ENCODE assay signal across 31 cellular contexts in genomic region chr3:26704736-26705135, GRCh38.
"Had no signal": no experiment of that assay in that cellular context is flagged by ENCODE, and none has a peak within 500 bp of the region (broad histone marks: within the 10 kb centered on the region; RNA-seq: fewer than 3 reads in every experiment).

No MANE protein-coding gene starts in this region.

- ATAC-seq: activated naive CD4-positive, alpha-beta T cell treated with anti-CD3 and anti-CD28 coated beads, Interleukin-2, amount 50 U/mL, for 72 hours; activated naive CD8-positive, alpha-beta T cell treated with anti-CD3 and anti-CD28 coated beads, Interleukin-2, amount 50 U/mL, for 24 hours; activated T-cell treated with anti-CD3 and anti-CD28 coated beads, Interleukin-2, amount 50 U/mL, for 4 hours; activated T-cell treated with anti-CD3 and anti-CD28 coated beads, Interleukin-2, amount 50 U/mL, for 72 hours; activated T-helper 17 cell treated with anti-CD3 and anti-CD28 coated beads, Interleukin-2, amount 50 U/mL, for 72 hours; body of pancreas had no signal

- H3K27me3 ChIP-seq: adrenal gland, ascending aorta, body of pancreas, brain microvascular endothelial cell, breast epithelium, cardiac muscle cell had no signal

- H3K9me3 ChIP-seq: adrenal gland, ascending aorta, body of pancreas, breast epithelium had no signal

- H3K4me3 ChIP-seq: adrenal gland, ascending aorta, body of pancreas, breast epithelium, cardiac muscle cell had no signal

- H3K27ac ChIP-seq: adrenal gland, ascending aorta, body of pancreas, brain microvascular endothelial cell, breast epithelium, cardiac muscle cell had no signal

- H3K4me1 ChIP-seq: adrenal gland, ascending aorta, body of pancreas, breast epithelium had no signal

- H3K36me3 ChIP-seq: adrenal gland, ascending aorta, brain microvascular endothelial cell, breast epithelium, cardiac muscle cell had no signal

- DNase-seq: activated effector memory CD4-positive, alpha-beta T cell treated with anti-CD3 and anti-CD28 coated beads, Interleukin-2, amount 50 U/mL, for 16 hours; activated effector memory CD4-positive, alpha-beta T cell treated with Interleukin-2 at 50 U/mL for 16 hours; activated gamma-delta T cell; activated gamma-delta T cell treated with Interleukin-2 at 50 U/mL for 16 hours; activated naive CD4-positive, alpha-beta T cell; activated naive CD4-positive, alpha-beta T cell treated with anti-CD3 and anti-CD28 coated beads for 36 hours; activated naive CD4-positive, alpha-beta T cell treated with anti-CD3 and anti-CD28 coated beads, Interleukin-2, amount 10 ng/mL, durations not matched to agents 7 days and 5 days; activated naive CD4-positive, alpha-beta T cell treated with anti-CD3 and anti-CD28 coated beads, Interleukin-2, amount 50 U/mL, for 16 hours; activated naive CD4-positive, alpha-beta T cell treated with Interleukin-2 at 50 U/mL for 16 hours; activated naive CD8-positive, alpha-beta T cell treated with anti-CD3 and anti-CD28 coated beads for 36 hours; activated naive CD8-positive, alpha-beta T cell treated with anti-CD3 and anti-CD28 coated beads, Interleukin-2, amount 10 ng/mL, durations not matched to agents 7 days and 5 days; activated naive CD8-positive, alpha-beta T cell treated with anti-CD3 and anti-CD28 coated beads, Interleukin-2, amount 50 U/mL, for 24 hours; activated T-cell treated with anti-CD3 and anti-CD28 coated beads, Interleukin-2, amount 50 U/mL, for 24 hours; activated T-cell treated with anti-CD3 and anti-CD28 coated beads, Interleukin-2, amount 50 U/mL, for 4 hours; activated T-cell treated with anti-CD3 and anti-CD28 coated beads, Interleukin-2, amount 50 U/mL, for 48 hours; activated T-cell treated with anti-CD3 and anti-CD28 coated beads, Interleukin-2, amount 50 U/mL, for 72 hours; adrenal gland; amniotic stem cell; amygdala; anterior cingulate cortex; aorta; body of pancreas; brain microvascular endothelial cell; caudate nucleus; central memory CD4-positive, alpha-beta T cell; cerebellar nuclear complex had no signal
